ENCODE assay signal across 15 cellular contexts in the genomic region with DNA sequence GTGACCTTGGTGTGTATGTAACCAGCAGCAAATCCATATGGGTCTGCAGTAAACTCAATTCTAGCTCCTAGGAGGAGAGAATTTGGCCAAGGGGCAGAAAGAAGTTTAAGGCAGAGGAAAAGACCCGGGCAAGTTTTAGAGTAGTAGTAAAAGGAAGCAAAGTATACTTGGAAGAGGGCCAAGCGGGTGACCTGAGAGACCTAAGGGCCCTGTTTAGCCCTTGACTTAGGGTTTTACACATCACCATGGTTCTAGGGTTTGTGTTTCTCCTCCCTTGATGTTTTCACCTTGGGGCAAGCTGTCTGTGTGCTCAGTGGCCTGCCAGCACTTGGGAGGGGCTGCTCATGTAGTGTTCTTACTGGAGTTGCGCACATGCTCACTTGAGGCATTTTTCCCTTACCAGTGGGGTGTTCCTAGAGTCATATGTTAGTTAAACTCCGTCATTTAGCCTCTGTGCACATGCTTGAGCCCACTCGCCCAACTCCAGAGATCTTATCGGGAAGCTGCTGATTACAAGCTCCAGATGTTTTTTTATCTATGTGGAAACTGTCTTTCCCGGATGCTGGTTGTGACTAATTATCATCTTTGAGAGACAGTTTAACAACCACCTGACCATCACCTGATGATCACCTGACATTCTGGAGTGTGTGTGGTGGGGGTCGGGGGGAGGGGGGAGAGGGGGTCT.
DNase-seq lines count a peak whose midpoint lies in the region; ATAC-seq lines count a peak whose summit lies in the region.
"Had no signal": no experiment of that assay in that cellular context is flagged by ENCODE, and none has a peak within 500 bp of the region (broad histone marks: within the 10 kb centered on the region; RNA-seq: fewer than 3 reads in every experiment).

No MANE protein-coding gene starts in this region.

- H3K27ac Mint-ChIP-seq in activated CD4-positive, alpha-beta T cell treated with anti-CD3 and anti-CD28 coated beads, Interleukin-2, amount 10 ng/mL, durations not matched to agents 24 days and 14 days: peak overlapping the region; percentile 60
- H3K27ac Mint-ChIP-seq in naive thymus-derived CD8-positive, alpha-beta T cell: peak overlapping the region in 7 of 10 donors; percentile 19 to 75 (median 57)

- H3K27me3 Mint-ChIP-seq in activated CD4-positive, alpha-beta T cell treated with anti-CD3 and anti-CD28 coated beads, Interleukin-2, amount 10 ng/mL, durations not matched to agents 24 days and 14 days: peaks cover 12% of the 10 kb centered on the region
- H3K27me3 Mint-ChIP-seq in naive thymus-derived CD8-positive, alpha-beta T cell: peaks cover 0 to 5% (median 0%) of the 10 kb centered on the region in 5 donors

- POLR2A ChIA-PET in naive thymus-derived CD8-positive, alpha-beta T cell (lab: Charles Lee): interaction anchor here (1.1 kb wide), 1 partner anchor 187 kb away, joined by 5 read pairs; no protein-coding TSS in a partner anchor

- H3K4me1 Mint-ChIP-seq in activated CD4-positive, alpha-beta T cell treated with anti-CD3 and anti-CD28 coated beads, Interleukin-2, amount 10 ng/mL, durations not matched to agents 24 days and 14 days: peaks cover 9% of the 10 kb centered on the region
- H3K4me1 Mint-ChIP-seq in naive thymus-derived CD8-positive, alpha-beta T cell: peaks cover 0 to 8% (median 0%) of the 10 kb centered on the region in 4 donors

- no peak overlapping the region for H3K4me3 Mint-ChIP-seq in activated CD4-positive, alpha-beta T cell treated with anti-CD3 and anti-CD28 coated beads, Interleukin-2, amount 10 ng/mL, durations not matched to agents 24 days and 14 days
- peak overlapping the region in 1 of 10 donors; percentile 18 for H3K4me3 Mint-ChIP-seq in naive thymus-derived CD8-positive, alpha-beta T cell

- ATAC-seq in naive thymus-derived CD8-positive, alpha-beta T cell: no peak
- ATAC-seq in left ventricle myocardium superior: no peak
- ATAC-seq: body of pancreas, HCT116, left lobe of liver had no signal

- no peaks in the 10 kb centered on the region for H3K36me3 Mint-ChIP-seq in activated CD4-positive, alpha-beta T cell treated with anti-CD3 and anti-CD28 coated beads, Interleukin-2, amount 10 ng/mL, durations not matched to agents 24 days and 14 days (ENCODE audit: low read depth)
- peaks cover 0 to 2% (median 0%) of the 10 kb centered on the region in 3 donors for H3K36me3 Mint-ChIP-seq in naive thymus-derived CD8-positive, alpha-beta T cell

- H3K9me3 Mint-ChIP-seq in activated CD4-positive, alpha-beta T cell treated with anti-CD3 and anti-CD28 coated beads, Interleukin-2, amount 10 ng/mL, durations not matched to agents 24 days and 14 days: no peaks in the 10 kb centered on the region
- no peaks in the 10 kb centered on the region for H3K9me3 Mint-ChIP-seq in naive thymus-derived CD8-positive, alpha-beta T cell

- intact Hi-C loops in activated CD4-positive, alpha-beta T cell treated with anti-CD3 and anti-CD28 coated beads, Interleukin-2, amount 10 ng/mL, durations not matched to agents 24 days and 14 days (cut with micrococcal nuclease): no loop called here
- intact Hi-C loops in left ventricle myocardium superior (cut with micrococcal nuclease): no loop called here

- no peak for DNase-seq in activated CD4-positive, alpha-beta T cell treated with anti-CD3 and anti-CD28 coated beads, Interleukin-2, amount 10 ng/mL, durations not matched to agents 24 days and 14 days
- no peak for DNase-seq in activated CD4-positive, alpha-beta T cell treated with anti-CD3 and anti-CD28 coated beads for 48 hours
- DNase-seq in MV-4-11 (lab: John Stamatoyannopoulos, UW) (peak; percentile 5), amniotic epithelial cell (ENCODE audit: low read depth) (peak; percentile 88), NK-92 (lab: John Stamatoyannopoulos, UW; ENCODE audit: unreplicated experiment) (no peak), AML-193 (lab: John Stamatoyannopoulos, UW) (no peak), left ventricle myocardium superior (no peak)
- no peak for DNase-seq in naive thymus-derived CD8-positive, alpha-beta T cell
- DNase-seq: activated effector memory CD4-positive, alpha-beta T cell treated with anti-CD3 and anti-CD28 coated beads, Interleukin-2, amount 50 U/mL, for 16 hours; body of pancreas; stimulated activated CD4-positive, alpha-beta T cell treated with anti-CD3 and anti-CD28 coated beads, Interleukin-4, amount 100 ng/mL, for 4 hours; T-helper 9 cell; tibial artery had no signal

Comparison
In these comparisons a context has a peak if more than half of its experiments do, and no peak if none do; other contexts are left out.
1. DNase-seq: peak in MV-4-11 (single experiment) and amniotic epithelial cell (single experiment); none in activated CD4-positive, alpha-beta T cell treated with anti-CD3 and anti-CD28 coated beads, Interleukin-2, amount 10 ng/mL, durations not matched to agents 24 days and 14 days (single experiment), activated CD4-positive, alpha-beta T cell treated with anti-CD3 and anti-CD28 coated beads for 48 hours (single experiment), naive thymus-derived CD8-positive, alpha-beta T cell (0 of 10), NK-92 (single experiment), AML-193 (0 of 2) and left ventricle myocardium superior (single experiment).